Comparison of ENCODE assay signal across 21 cellular contexts in genomic region chr12:125579916-125580315, GRCh38.
"Had no signal": no experiment of that assay in that cellular context is flagged by ENCODE, and none has a peak within 500 bp of the region (broad histone marks: within the 10 kb centered on the region; RNA-seq: fewer than 3 reads in every experiment).

No MANE protein-coding gene starts in this region.

- DNase-seq: dermis blood vessel endothelial cell; dorsolateral prefrontal cortex; effector CD4-positive, alpha-beta T cell; effector memory CD4-positive, alpha-beta T cell; foreskin keratinocyte; glutamatergic neuron; head of caudate nucleus; heart right ventricle; hippocampal formation; left cardiac atrium; left lung; left ventricle myocardium superior; lower lobe of right lung; mesenchymal stem cell; mucosa of descending colon; naive B cell; natural killer cell had no signal

- H3K27me3 ChIP-seq: dorsolateral prefrontal cortex, esophagus muscularis mucosa, foreskin keratinocyte, heart right ventricle, left lung had no signal

- H3K4me3 Mint-ChIP-seq: mesothelial cell of epicardium, natural killer cell had no signal

- H3K36me3 Mint-ChIP-seq: mesothelial cell of epicardium had no signal

- H3K27ac ChIP-seq: coronary artery, esophagus muscularis mucosa, foreskin keratinocyte, gastroesophageal sphincter, heart right ventricle, left lung, lower lobe of right lung had no signal

- ATAC-seq: foreskin keratinocyte, gastroesophageal sphincter, heart right ventricle, left cardiac atrium, left lung, left ventricle myocardium superior, lower lobe of right lung, mucosa of descending colon, natural killer cell had no signal

- H3K4me3 ChIP-seq: coronary artery, dorsolateral prefrontal cortex, esophagus muscularis mucosa, gastroesophageal sphincter, heart right ventricle, left lung, lower lobe of right lung, mucosa of descending colon had no signal

- H3K36me3 ChIP-seq: esophagus muscularis mucosa, gastroesophageal sphincter, heart right ventricle, left lung, lower lobe of right lung had no signal

- H3K27ac Mint-ChIP-seq: mesothelial cell of epicardium, naive B cell, natural killer cell had no signal

- H3K4me1 ChIP-seq: esophagus muscularis mucosa, foreskin keratinocyte, gastroesophageal sphincter, heart right ventricle, left lung, lower lobe of right lung had no signal

- H3K4me1 Mint-ChIP-seq: mesothelial cell of epicardium, naive B cell, natural killer cell had no signal
